Comparison of ENCODE assay signal across 10 cellular contexts in the genomic region with DNA sequence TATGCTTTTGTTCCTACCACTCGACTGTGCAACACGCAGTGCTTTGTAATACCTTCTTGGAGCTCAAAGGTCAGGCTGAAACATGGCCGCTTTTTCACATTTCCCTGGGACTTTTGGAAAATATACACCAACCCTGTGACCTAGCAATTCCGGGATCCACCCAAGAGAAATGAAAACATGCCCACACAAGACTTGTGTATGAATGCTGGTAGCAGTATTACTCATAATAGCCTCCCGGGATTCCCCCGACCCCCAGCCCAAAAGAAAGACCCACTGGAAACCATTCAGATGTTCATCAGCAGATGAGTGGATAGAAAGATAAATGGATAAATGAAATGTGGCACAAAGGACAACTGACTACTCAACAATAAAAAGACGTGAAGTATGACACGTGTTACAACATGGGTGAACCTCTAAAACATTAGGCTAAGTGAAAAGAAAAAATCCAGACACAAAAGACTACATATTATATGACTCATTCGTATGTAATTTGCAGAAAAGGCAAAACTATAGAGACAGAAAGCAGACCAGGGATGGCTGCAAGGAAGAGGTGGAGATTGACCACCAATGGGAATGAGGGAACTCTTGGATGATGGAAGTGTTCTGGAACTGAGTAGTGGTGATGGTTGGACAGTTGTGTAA.
DNase-seq lines count a peak whose midpoint lies in the region; ATAC-seq, FAIRE-seq and TF ChIP-seq lines count a peak whose summit lies in the region.
"Had no signal": no experiment of that assay in that cellular context is flagged by ENCODE, and none has a peak within 500 bp of the region (broad histone marks: within the 10 kb centered on the region; RNA-seq: fewer than 3 reads in every experiment).

No MANE protein-coding gene starts in this region.

- H3K79me2 ChIP-seq in endothelial cell of umbilical vein (ENCODE audit: control insufficient read depth, insufficient read depth, low read length) (no peaks in the 10 kb centered on the region), osteoblast (ENCODE audit: insufficient read depth, low read length) (peaks cover 31% of the 10 kb centered on the region)

- intact Hi-C loops in endothelial cell of umbilical vein (cut with micrococcal nuclease) = loop anchor here (1.0 to 2.0 kb wide), 4 partner anchors 50 to 461 kb away; no protein-coding TSS in a partner anchor

- H3K4me1 ChIP-seq in endothelial cell of umbilical vein (ENCODE audit: control insufficient read depth, extremely low read depth, insufficient read depth, low read length) (peaks cover 42% of the 10 kb centered on the region), osteoblast (ENCODE audit: insufficient read depth, low read length) (peaks cover 63% of the 10 kb centered on the region)

- H3K36me3 ChIP-seq in endothelial cell of umbilical vein (ENCODE audit: control insufficient read depth in 2 of 2, extremely low read depth in 1 of 2, insufficient read depth in 2 of 2, low read length in 2 of 2) = peaks cover 0 to 7% of the 10 kb centered on the region in 2 experiments
- H3K36me3 ChIP-seq in osteoblast (ENCODE audit: insufficient read depth, low read length) = peaks cover 19% of the 10 kb centered on the region

- H3K4me2 ChIP-seq in endothelial cell of umbilical vein (ENCODE audit: insufficient read depth, low read length) (peak overlapping the region; percentile 6), osteoblast (ENCODE audit: insufficient read depth, low read length) (peak overlapping the region; percentile 22)

- FAIRE-seq in endothelial cell of umbilical vein (lab: Jason Lieb, UNC) = no peak
- FAIRE-seq: endometrium had no signal

- H4K20me1 ChIP-seq in endothelial cell of umbilical vein (replicated peaks; ENCODE audit: control insufficient read depth, extremely low read depth, insufficient read depth, low read length) (no peaks in the 10 kb centered on the region), osteoblast (ENCODE audit: insufficient read depth, low read length) (no peaks in the 10 kb centered on the region)

- no peak for TF ChIP-seq POLR2A in endothelial cell of umbilical vein (IDR thresholded peaks at IDR 0.05; ENCODE audit: low read depth, low read length)

- no peak overlapping the region for H3K9ac ChIP-seq in endothelial cell of umbilical vein (replicated peaks; ENCODE audit: extremely low read depth, insufficient read depth, low read length)

- no peaks in the 10 kb centered on the region for H3K9me3 ChIP-seq in endothelial cell of umbilical vein (replicated peaks; ENCODE audit: control insufficient read depth, insufficient read depth, low read length)
- H3K9me3 ChIP-seq in osteoblast (ENCODE audit: low read depth, low read length) = no peaks in the 10 kb centered on the region

- H3K27me3 ChIP-seq in endothelial cell of umbilical vein (ENCODE audit: control insufficient read depth in 2 of 2, insufficient read depth in 2 of 2, low read length in 2 of 2) (no peaks in the 10 kb centered on the region), osteoblast (ENCODE audit: insufficient read depth, low read length) (no peaks in the 10 kb centered on the region)

- H3K27ac ChIP-seq in endothelial cell of umbilical vein (ENCODE audit: insufficient read depth, low read depth, low read length) (peak overlapping the region; percentile 80), osteoblast (ENCODE audit: low read depth, low read length) (peak overlapping the region; percentile 91)

- DNase-seq in NCI-H69 (lab: John Stamatoyannopoulos, UW) = peak; percentile 4
- DNase-seq in endothelial cell of umbilical vein (ENCODE audit: low read depth, low spot score) = peak; percentile 44
- peak; percentile 88 for DNase-seq in osteoblast (ENCODE audit: insufficient read length, low spot score, missing footprints)
- no peak for DNase-seq in COLO668 (lab: John Stamatoyannopoulos, UW; ENCODE audit: unreplicated experiment)
- no peak for DNase-seq in NCI-H82 (lab: John Stamatoyannopoulos, UW)
- DNase-seq in DMS79 (lab: John Stamatoyannopoulos, UW) = no peak
- DNase-seq in hippocampal formation (lab: John Stamatoyannopoulos, UW) = no peak

- BruUV-seq in endothelial cell of umbilical vein (replicated peaks; lab: Mats Ljungman, UMichigan) = TSS peak; percentile 34

- H3K4me3 ChIP-seq in endothelial cell of umbilical vein (replicated peaks in 1 of 3; ENCODE audit: insufficient read depth in 1 of 3, low read depth in 1 of 3, low read length in 3 of 3) (no peak overlapping the region), osteoblast (ENCODE audit: insufficient read depth, low read length) (no peak overlapping the region)
- H3K4me3 ChIP-seq: lung had no signal

- TF ChIP-seq CTCF in endothelial cell of umbilical vein (IDR thresholded peaks at IDR 0.05; ENCODE audit: extremely low read depth in 1 of 2, insufficient read depth in 1 of 2, low read depth in 1 of 2, low read length in 2 of 2) (no peak), osteoblast (IDR thresholded peaks at IDR 0.05; ENCODE audit: extremely low read depth, low read depth, low read length) (no peak)

- dilution Hi-C loops in endothelial cell of umbilical vein (cut with MboI; ENCODE audit: extremely low pct_ligation_motif_present, low sequenced_read_pairs) = no loop called here

- POLR2A ChIA-PET in endothelial cell of umbilical vein (lab: Charles Lee) = no interaction called here

- ATAC-seq in GM18868 (IDR thresholded peaks at IDR 0.05; ENCODE audit: unreplicated experiment) = peak; percentile 44

- H3K9me1 ChIP-seq in endothelial cell of umbilical vein (replicated peaks; ENCODE audit: control insufficient read depth, extremely low read depth, insufficient read depth, low read length) = no peaks in the 10 kb centered on the region

- H2AFZ ChIP-seq in endothelial cell of umbilical vein (ENCODE audit: low read depth, low read length) (no peak overlapping the region), osteoblast (ENCODE audit: low read length) (no peak overlapping the region)

- CTCF ChIA-PET in endothelial cell of umbilical vein (lab: Charles Lee) = interaction anchor here (0.9 to 4.1 kb wide), 9 partner anchors 9 to 384 kb away, joined by 3 to 48 read pairs (median 7); no protein-coding TSS in a partner anchor

TF ChIP-seq in endothelial cell of umbilical vein, 7 proteins besides CTCF, POLR2A, EP300 and RAD21:
- TF ChIP-seq GATA2 (IDR thresholded peaks at IDR 0.05; ENCODE audit: insufficient read depth, insufficient read length, low read depth, low read length) = no peak
- TF ChIP-seq JUN (IDR thresholded peaks at IDR 0.05; ENCODE audit: borderline replicate concordance, insufficient read depth, insufficient read length, low read depth) = peak; percentile 49
- peak; percentile 51 for TF ChIP-seq FOS (IDR thresholded peaks at IDR 0.05; ENCODE audit: borderline replicate concordance, insufficient read depth, low read length)

Comparison
In these comparisons a context has a peak if more than half of its experiments do, and no peak if none do; other contexts are left out.
1. DNase-seq: peak in NCI-H69 (single experiment), endothelial cell of umbilical vein (single experiment) and osteoblast (single experiment); none in COLO668 (single experiment), NCI-H82 (single experiment), DMS79 (single experiment) and hippocampal formation (0 of 2).